31 cellular contexts compared by ENCODE assay signal in the genomic region with DNA sequence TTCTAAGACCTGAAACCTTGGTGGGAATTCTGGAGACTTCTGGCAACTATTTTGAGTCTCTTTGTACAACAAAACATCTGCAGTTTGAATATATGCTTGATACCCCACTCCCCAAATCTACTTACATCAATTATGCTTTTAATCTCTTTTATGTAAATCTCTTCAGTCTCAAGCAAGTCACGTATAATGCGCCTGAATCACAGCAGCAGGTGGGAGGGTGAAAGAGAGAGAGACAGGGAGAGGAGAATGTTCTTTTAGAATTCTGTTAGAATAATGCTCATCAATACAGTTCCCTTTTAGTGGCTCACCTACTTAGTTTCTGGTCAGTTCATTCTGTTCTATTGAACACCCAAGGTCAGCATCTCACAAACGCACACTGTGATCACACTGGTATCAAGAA.
"Had no signal": no experiment of that assay in that cellular context is flagged by ENCODE, and none has a peak within 500 bp of the region (broad histone marks: within the 10 kb centered on the region; RNA-seq: fewer than 3 reads in every experiment).

No MANE protein-coding gene starts in this region.

- H3K36me3 ChIP-seq: adrenal gland, ascending aorta, brain microvascular endothelial cell, breast epithelium, cardiac muscle cell had no signal

- H3K27ac ChIP-seq: adrenal gland, ascending aorta, body of pancreas, brain microvascular endothelial cell, breast epithelium, cardiac muscle cell had no signal

- H3K9me3 ChIP-seq: adrenal gland, ascending aorta, body of pancreas, breast epithelium had no signal

- DNase-seq: activated effector memory CD4-positive, alpha-beta T cell treated with anti-CD3 and anti-CD28 coated beads, Interleukin-2, amount 50 U/mL, for 16 hours; activated effector memory CD4-positive, alpha-beta T cell treated with Interleukin-2 at 50 U/mL for 16 hours; activated gamma-delta T cell; activated gamma-delta T cell treated with Interleukin-2 at 50 U/mL for 16 hours; activated naive CD4-positive, alpha-beta T cell; activated naive CD4-positive, alpha-beta T cell treated with anti-CD3 and anti-CD28 coated beads for 36 hours; activated naive CD4-positive, alpha-beta T cell treated with anti-CD3 and anti-CD28 coated beads, Interleukin-2, amount 10 ng/mL, durations not matched to agents 7 days and 5 days; activated naive CD4-positive, alpha-beta T cell treated with anti-CD3 and anti-CD28 coated beads, Interleukin-2, amount 50 U/mL, for 16 hours; activated naive CD4-positive, alpha-beta T cell treated with Interleukin-2 at 50 U/mL for 16 hours; activated naive CD8-positive, alpha-beta T cell treated with anti-CD3 and anti-CD28 coated beads for 36 hours; activated naive CD8-positive, alpha-beta T cell treated with anti-CD3 and anti-CD28 coated beads, Interleukin-2, amount 10 ng/mL, durations not matched to agents 7 days and 5 days; activated naive CD8-positive, alpha-beta T cell treated with anti-CD3 and anti-CD28 coated beads, Interleukin-2, amount 50 U/mL, for 24 hours; activated T-cell treated with anti-CD3 and anti-CD28 coated beads, Interleukin-2, amount 50 U/mL, for 1 hour; activated T-cell treated with anti-CD3 and anti-CD28 coated beads, Interleukin-2, amount 50 U/mL, for 24 hours; activated T-cell treated with anti-CD3 and anti-CD28 coated beads, Interleukin-2, amount 50 U/mL, for 4 hours; activated T-cell treated with anti-CD3 and anti-CD28 coated beads, Interleukin-2, amount 50 U/mL, for 48 hours; activated T-cell treated with anti-CD3 and anti-CD28 coated beads, Interleukin-2, amount 50 U/mL, for 72 hours; adrenal gland; amniotic stem cell; amygdala; anterior cingulate cortex; aorta; body of pancreas; brain microvascular endothelial cell; central memory CD4-positive, alpha-beta T cell; cerebellar nuclear complex had no signal

- H3K4me3 ChIP-seq: adrenal gland, ascending aorta, body of pancreas, breast epithelium, cardiac muscle cell had no signal

- ATAC-seq: activated naive CD4-positive, alpha-beta T cell treated with anti-CD3 and anti-CD28 coated beads, Interleukin-2, amount 50 U/mL, for 72 hours; activated naive CD8-positive, alpha-beta T cell treated with anti-CD3 and anti-CD28 coated beads, Interleukin-2, amount 50 U/mL, for 24 hours; activated T-cell treated with anti-CD3 and anti-CD28 coated beads, Interleukin-2, amount 50 U/mL, for 4 hours; activated T-cell treated with anti-CD3 and anti-CD28 coated beads, Interleukin-2, amount 50 U/mL, for 72 hours; activated T-helper 17 cell treated with anti-CD3 and anti-CD28 coated beads, Interleukin-2, amount 50 U/mL, for 72 hours; body of pancreas had no signal

- H3K27me3 ChIP-seq: adrenal gland, ascending aorta, body of pancreas, brain microvascular endothelial cell, breast epithelium, cardiac muscle cell had no signal

- H3K4me1 ChIP-seq: adrenal gland, ascending aorta, body of pancreas, breast epithelium had no signal
